34 cellular contexts compared by ENCODE assay signal in the genomic region with DNA sequence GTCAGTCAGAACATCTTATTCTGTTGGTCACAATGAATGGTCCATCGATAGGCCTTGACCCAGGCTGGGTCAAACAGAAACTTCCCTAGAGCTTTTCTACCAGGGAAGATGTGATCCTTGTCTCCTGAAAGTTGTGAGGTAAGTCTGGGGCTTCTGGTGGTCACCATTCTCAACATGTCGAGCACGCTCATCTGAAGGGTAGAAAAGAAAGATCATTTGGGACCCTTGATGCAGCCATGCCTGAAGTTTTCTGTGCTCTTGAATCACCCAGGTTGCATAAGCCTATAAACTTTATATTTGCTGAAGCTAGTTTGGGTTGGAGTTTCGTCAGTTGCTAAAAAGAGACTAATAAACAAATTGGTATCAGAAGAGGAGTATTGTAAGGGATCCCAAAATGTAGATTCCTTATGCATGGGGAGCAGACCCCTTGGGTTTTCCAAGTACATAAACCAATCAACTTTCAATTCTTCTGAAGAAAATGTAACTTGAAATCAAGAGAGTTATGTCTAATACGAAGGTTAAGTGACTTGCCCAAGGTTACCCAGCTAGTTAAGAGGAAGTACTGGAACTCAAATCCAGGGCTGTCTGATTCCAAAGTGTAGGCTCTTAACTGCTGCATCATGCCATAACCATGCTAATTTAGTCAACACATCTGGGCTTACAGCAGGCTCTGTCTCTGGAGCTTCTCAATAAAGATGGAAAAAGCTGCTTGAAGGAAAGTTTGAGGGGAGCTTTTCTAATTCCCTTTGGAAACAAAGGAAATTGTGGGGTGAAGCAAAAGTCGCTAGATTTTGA. TPM values are rescaled to one million over a fixed set of nuclear protein-coding genes. Genes with fewer than 3 reads are reported as not detected.
"Had no signal": no experiment of that assay in that cellular context is flagged by ENCODE, and none has a peak within 500 bp of the region (broad histone marks: within the 10 kb centered on the region; RNA-seq: fewer than 3 reads in every experiment).

No MANE protein-coding gene starts in this region.

- FAIRE-seq: colon, frontal cortex had no signal

- H3K27ac Mint-ChIP-seq: activated CD4-positive, alpha-beta memory T cell treated with anti-CD3 and anti-CD28 coated beads for 36 hours; activated CD4-positive, alpha-beta T cell treated with anti-CD3 and anti-CD28 coated beads for 36 hours; activated CD4-positive, alpha-beta T cell treated with anti-CD3 and anti-CD28 coated beads, Interleukin-2, amount 10 ng/mL, durations not matched to agents 24 days and 14 days; activated CD8-positive, alpha-beta memory T cell treated with anti-CD3 and anti-CD28 coated beads, Interleukin-2, amount 10 ng/mL, durations not matched to agents 7 days and 5 days; activated CD8-positive, alpha-beta T cell treated with anti-CD3 and anti-CD28 coated beads, Interleukin-2, amount 10 ng/mL, durations not matched to agents 7 days and 5 days; activated naive CD4-positive, alpha-beta T cell treated with anti-CD3 and anti-CD28 coated beads for 36 hours; activated naive CD4-positive, alpha-beta T cell treated with anti-CD3 and anti-CD28 coated beads, Interleukin-2, amount 50 U/mL, for 24 hours; activated naive CD8-positive, alpha-beta T cell treated with anti-CD3 and anti-CD28 coated beads for 36 hours; activated naive CD8-positive, alpha-beta T cell treated with anti-CD3 and anti-CD28 coated beads, Interleukin-2, amount 50 U/mL, for 24 hours; activated T-helper 1 cell treated with anti-CD3 and anti-CD28 coated beads, Interleukin-12 subunit alpha, Interleukin-12 subunit beta, Interleukin-2, Interleukin-4 antibody, amounts not matched to agents 30 ng/mL and 10 ng/mL and 1 ng/mL, durations not matched to agents 14 hours and 24 hours and 36 hours; activated T-helper 2 cell treated with anti-CD3 and anti-CD28 coated beads, Interferon-gamma antibody, Interleukin-2, Interleukin-4, amounts not matched to agents 10 μg/mL and 5 μg/mL and 100 μg/mL, durations not matched to agents 14 hours and 24 hours and 36 hours; effector memory CD8-positive, alpha-beta T cell; T-helper 1 cell treated with Interleukin-12 subunit alpha and Interleukin-12 subunit beta and Interleukin-4 antibody, amounts not matched to agents 30 μg/mL and 1 μg/mL, for 36 hours had no signal

- H3K27ac ChIP-seq: adrenal gland, body of pancreas, epithelial cell of prostate, esophagus squamous epithelium, WERI-Rb-1 had no signal

- H3K36me3 Mint-ChIP-seq: activated CD4-positive, alpha-beta memory T cell treated with anti-CD3 and anti-CD28 coated beads for 36 hours; activated CD8-positive, alpha-beta memory T cell treated with anti-CD3 and anti-CD28 coated beads, Interleukin-2, amount 10 ng/mL, durations not matched to agents 7 days and 5 days; activated naive CD4-positive, alpha-beta T cell treated with anti-CD3 and anti-CD28 coated beads, Interleukin-2, amount 50 U/mL, for 24 hours; activated naive CD8-positive, alpha-beta T cell treated with anti-CD3 and anti-CD28 coated beads for 36 hours had no signal

- H3K36me3 ChIP-seq: adrenal gland, esophagus squamous epithelium, WERI-Rb-1 had no signal

- ATAC-seq: activated CD4-positive, alpha-beta T cell treated with anti-CD3 and anti-CD28 coated beads for 36 hours; activated CD8-positive, alpha-beta memory T cell treated with anti-CD3 and anti-CD28 coated beads, Interleukin-2, amount 10 ng/mL, durations not matched to agents 7 days and 5 days; activated CD8-positive, alpha-beta T cell treated with anti-CD3 and anti-CD28 coated beads, Interleukin-2, amount 10 ng/mL, durations not matched to agents 7 days and 5 days; activated naive CD8-positive, alpha-beta T cell treated with anti-CD3 and anti-CD28 coated beads, Interleukin-2, amount 50 U/mL, for 24 hours; body of pancreas; effector memory CD8-positive, alpha-beta T cell had no signal

- H3K4me1 Mint-ChIP-seq: activated CD4-positive, alpha-beta T cell treated with anti-CD3 and anti-CD28 coated beads for 36 hours; activated CD4-positive, alpha-beta T cell treated with anti-CD3 and anti-CD28 coated beads, Interleukin-2, amount 10 ng/mL, durations not matched to agents 24 days and 14 days; activated CD8-positive, alpha-beta memory T cell treated with anti-CD3 and anti-CD28 coated beads, Interleukin-2, amount 10 ng/mL, durations not matched to agents 7 days and 5 days; activated naive CD4-positive, alpha-beta T cell treated with anti-CD3 and anti-CD28 coated beads, Interleukin-2, amount 50 U/mL, for 24 hours; activated naive CD8-positive, alpha-beta T cell treated with anti-CD3 and anti-CD28 coated beads for 36 hours; activated naive CD8-positive, alpha-beta T cell treated with anti-CD3 and anti-CD28 coated beads, Interleukin-2, amount 50 U/mL, for 24 hours had no signal

- DNase-seq: activated CD4-positive, alpha-beta memory T cell treated with anti-CD3 and anti-CD28 coated beads for 36 hours; activated CD4-positive, alpha-beta T cell treated with anti-CD3 and anti-CD28 coated beads for 36 hours; activated CD4-positive, alpha-beta T cell treated with anti-CD3 and anti-CD28 coated beads, Interleukin-2, amount 10 ng/mL, durations not matched to agents 24 days and 14 days; activated CD4-positive, CD25-positive, alpha-beta regulatory T cell; activated CD4-positive, CD25-positive, alpha-beta regulatory T cell treated with anti-CD3 and anti-CD28 coated beads, Interleukin-2, amount 50 U/mL, for 72 hours; activated CD8-positive, alpha-beta memory T cell treated with anti-CD3 and anti-CD28 coated beads, Interleukin-2, amount 10 ng/mL, durations not matched to agents 7 days and 5 days; activated CD8-positive, alpha-beta memory T cell treated with anti-CD3 and anti-CD28 coated beads, Interleukin-2, amount 50 U/mL, for 4 hours; activated CD8-positive, alpha-beta T cell treated with anti-CD3 and anti-CD28 coated beads, Interleukin-2, amount 10 ng/mL, durations not matched to agents 7 days and 5 days; activated effector memory CD4-positive, alpha-beta T cell treated with anti-CD3 and anti-CD28 coated beads, Interleukin-2, amount 50 U/mL, for 16 hours; activated naive CD4-positive, alpha-beta T cell treated with anti-CD3 and anti-CD28 coated beads for 36 hours; activated naive CD8-positive, alpha-beta T cell treated with anti-CD3 and anti-CD28 coated beads for 36 hours; activated naive CD8-positive, alpha-beta T cell treated with anti-CD3 and anti-CD28 coated beads, Interleukin-2, amount 50 U/mL, for 24 hours; activated T-cell treated with anti-CD3 and anti-CD28 coated beads, Interleukin-2, amount 50 U/mL, for 1 hour; activated T-cell treated with anti-CD3 and anti-CD28 coated beads, Interleukin-2, amount 50 U/mL, for 48 hours; adrenal gland; amygdala; aorta; body of pancreas; caudate nucleus; cortex of kidney; dermis blood vessel endothelial cell; effector CD4-positive, alpha-beta T cell; effector memory CD8-positive, alpha-beta T cell; esophagus squamous epithelium; head of caudate nucleus; T1000; WERI-Rb-1 had no signal

- H3K27me3 ChIP-seq: adrenal gland, body of pancreas, esophagus squamous epithelium had no signal

- H3K9me3 Mint-ChIP-seq: activated CD4-positive, alpha-beta memory T cell treated with anti-CD3 and anti-CD28 coated beads for 36 hours; activated CD4-positive, alpha-beta T cell treated with anti-CD3 and anti-CD28 coated beads, Interleukin-2, amount 10 ng/mL, durations not matched to agents 24 days and 14 days; activated naive CD4-positive, alpha-beta T cell treated with anti-CD3 and anti-CD28 coated beads for 36 hours; activated naive CD4-positive, alpha-beta T cell treated with anti-CD3 and anti-CD28 coated beads, Interleukin-2, amount 50 U/mL, for 24 hours; activated naive CD8-positive, alpha-beta T cell treated with anti-CD3 and anti-CD28 coated beads for 36 hours; activated naive CD8-positive, alpha-beta T cell treated with anti-CD3 and anti-CD28 coated beads, Interleukin-2, amount 50 U/mL, for 24 hours; activated T-helper 1 cell treated with anti-CD3 and anti-CD28 coated beads, Interleukin-12 subunit alpha, Interleukin-12 subunit beta, Interleukin-2, Interleukin-4 antibody, amounts not matched to agents 30 ng/mL and 10 ng/mL and 1 ng/mL, durations not matched to agents 14 hours and 24 hours and 36 hours; activated T-helper 2 cell treated with anti-CD3 and anti-CD28 coated beads, Interferon-gamma antibody, Interleukin-2, Interleukin-4, amounts not matched to agents 10 μg/mL and 5 μg/mL and 100 μg/mL, durations not matched to agents 14 hours and 24 hours and 36 hours; effector memory CD8-positive, alpha-beta T cell; T-helper 1 cell treated with Interleukin-12 subunit alpha and Interleukin-12 subunit beta and Interleukin-4 antibody, amounts not matched to agents 30 μg/mL and 1 μg/mL, for 36 hours had no signal

- H3K9me3 ChIP-seq: adrenal gland, body of pancreas, esophagus squamous epithelium had no signal

- H3K4me3 Mint-ChIP-seq: activated CD4-positive, alpha-beta memory T cell treated with anti-CD3 and anti-CD28 coated beads for 36 hours; activated CD4-positive, alpha-beta T cell treated with anti-CD3 and anti-CD28 coated beads for 36 hours; activated CD4-positive, alpha-beta T cell treated with anti-CD3 and anti-CD28 coated beads, Interleukin-2, amount 10 ng/mL, durations not matched to agents 24 days and 14 days; activated CD8-positive, alpha-beta memory T cell treated with anti-CD3 and anti-CD28 coated beads, Interleukin-2, amount 10 ng/mL, durations not matched to agents 7 days and 5 days; activated CD8-positive, alpha-beta T cell treated with anti-CD3 and anti-CD28 coated beads, Interleukin-2, amount 10 ng/mL, durations not matched to agents 7 days and 5 days; activated naive CD4-positive, alpha-beta T cell treated with anti-CD3 and anti-CD28 coated beads for 36 hours; activated naive CD4-positive, alpha-beta T cell treated with anti-CD3 and anti-CD28 coated beads, Interleukin-2, amount 50 U/mL, for 24 hours; activated naive CD8-positive, alpha-beta T cell treated with anti-CD3 and anti-CD28 coated beads for 36 hours; activated naive CD8-positive, alpha-beta T cell treated with anti-CD3 and anti-CD28 coated beads, Interleukin-2, amount 50 U/mL, for 24 hours; activated T-helper 1 cell treated with anti-CD3 and anti-CD28 coated beads, Interleukin-12 subunit alpha, Interleukin-12 subunit beta, Interleukin-2, Interleukin-4 antibody, amounts not matched to agents 30 ng/mL and 10 ng/mL and 1 ng/mL, durations not matched to agents 14 hours and 24 hours and 36 hours; effector memory CD8-positive, alpha-beta T cell; T-helper 1 cell treated with Interleukin-12 subunit alpha and Interleukin-12 subunit beta and Interleukin-4 antibody, amounts not matched to agents 30 μg/mL and 1 μg/mL, for 36 hours had no signal

- H3K4me3 ChIP-seq: adrenal gland, body of pancreas, esophagus squamous epithelium had no signal

- H3K27me3 Mint-ChIP-seq: activated naive CD4-positive, alpha-beta T cell treated with anti-CD3 and anti-CD28 coated beads, Interleukin-2, amount 50 U/mL, for 24 hours; activated naive CD8-positive, alpha-beta T cell treated with anti-CD3 and anti-CD28 coated beads for 36 hours; activated naive CD8-positive, alpha-beta T cell treated with anti-CD3 and anti-CD28 coated beads, Interleukin-2, amount 50 U/mL, for 24 hours had no signal

RNA-seq across cellular contexts. Expression of a gene that starts 23.2 kb away (rescaled TPM):
- total RNA-seq: activated CD8-positive, alpha-beta T cell treated with anti-CD3 and anti-CD28 coated beads, Interleukin-2, amount 10 ng/mL, durations not matched to agents 7 days and 5 days; activated T-helper 2 cell treated with anti-CD3 and anti-CD28 coated beads, Interferon-gamma antibody, Interleukin-2, Interleukin-4, amounts not matched to agents 10 μg/mL and 5 μg/mL and 100 μg/mL, durations not matched to agents 14 hours and 24 hours and 36 hours had no signal
